In genomic region chr12:58346032-58346632, GRCh38 we compare ENCODE assay signal across 8 cellular contexts.
DNase-seq lines count a peak whose midpoint lies in the region; ATAC-seq, FAIRE-seq and TF ChIP-seq lines count a peak whose summit lies in the region.

No MANE protein-coding gene starts in this region.

- H3K9me3 ChIP-seq in A549: peaks cover 19% of the 10 kb centered on the region; the same call in 2 of the 3 replicates
- no peaks in the 10 kb centered on the region for H3K9me3 ChIP-seq in GM12878 (replicated peaks; ENCODE audit: control insufficient read depth, insufficient read depth, low read length)

- H3K4me1 Mint-ChIP-seq in activated CD4-positive, alpha-beta memory T cell treated with anti-CD3 and anti-CD28 coated beads for 36 hours (ENCODE audit: low read depth): no peaks in the 10 kb centered on the region

- DNase-seq in A549 (ENCODE audit: low read depth in 1 of 2, low spot score in 1 of 2) (peak; percentile 30 to 46), GM12891 (ENCODE audit: insufficient read length, low spot score) (peak; percentile 2), NCI-H345 (lab: John Stamatoyannopoulos, UW) (peak; percentile 66), GM12878 (ENCODE audit: low read depth, low spot score) (no peak), kidney epithelial cell (ENCODE audit: low read depth) (no peak)
- no peak for DNase-seq in activated CD4-positive, alpha-beta memory T cell treated with anti-CD3 and anti-CD28 coated beads for 36 hours

- FAIRE-seq in A549 (lab: Jason Lieb, UNC) (peak; percentile 92), GM12891 (lab: Jason Lieb, UNC) (peak; percentile 23), GM12878 (lab: Jason Lieb, UNC) (peak; percentile 31)

- H2AFZ ChIP-seq in GM12878 (ENCODE audit: control insufficient read depth, low read depth, low read length): no peak overlapping the region

- TF ChIP-seq RAD21 in A549 (conservative IDR thresholded peaks at IDR 0.05 in 1 of 2, IDR thresholded peaks at IDR 0.05 in 1 of 2): peak; percentile 91 to 96
- TF ChIP-seq RAD21 in GM12878 (IDR thresholded peaks at IDR 0.05; ENCODE audit: insufficient read depth, low read depth, low read length): peak; percentile 92

- 33% methylated on average over 7 of the region's 7 CpGs for WGBS in A549 (ENCODE audit: missing lambda C conversion rate)
- WGBS in GM12878 (ENCODE audit: insufficient coverage, insufficient replicate concordance, low lambda C conversion rate, missing lambda C conversion rate): 31% methylated on average over 7 of the region's 7 CpGs

- H3K36me3 ChIP-seq in GM12878 (ENCODE audit: control insufficient read depth in 2 of 2, insufficient read depth in 2 of 2, low read length in 1 of 2) (no peaks in the 10 kb centered on the region), kidney epithelial cell (ENCODE audit: control insufficient read depth, insufficient read depth, low read length) (no peaks in the 10 kb centered on the region)

- POLR2A ChIA-PET in A549 (lab: Yijun Ruan, JAX) (no interaction called here), GM12878 (lab: Charles Lee) (no interaction called here)
- POLR2A ChIA-PET in activated CD4-positive, alpha-beta memory T cell treated with anti-CD3 and anti-CD28 coated beads for 36 hours (lab: Charles Lee): no interaction called here

- SMC1A ChIA-PET in GM12878 (lab: Charles Lee; ENCODE audit: uncharacterized antibody, unreplicated experiment): interaction anchor here (0.6 to 4.7 kb wide), 9 partner anchors 24 to 807 kb away, joined by 3 to 36 read pairs (median 4); no protein-coding TSS in a partner anchor

- H3K79me2 ChIP-seq in GM12878 (ENCODE audit: control insufficient read depth, insufficient read depth, low read length): no peaks in the 10 kb centered on the region

- CTCF ChIA-PET in A549 (lab: Yijun Ruan, JAX): interaction anchor here (0.6 to 1.4 kb wide), 7 partner anchors 9 to 805 kb away, joined by 3 to 5 read pairs (median 3); no protein-coding TSS in a partner anchor
- CTCF ChIA-PET in GM12878 (lab: Yijun Ruan, JAX): interaction anchor here (0.6 to 4.8 kb wide), 11 partner anchors 13 to 819 kb away, joined by 3 to 54 read pairs (median 4); no protein-coding TSS in a partner anchor
- CTCF ChIA-PET in activated CD4-positive, alpha-beta memory T cell treated with anti-CD3 and anti-CD28 coated beads for 36 hours (lab: Charles Lee): interaction anchor here (0.9 to 1.8 kb wide), 5 partner anchors 11 to 176 kb away, joined by 3 to 9 read pairs (median 4); no protein-coding TSS in a partner anchor

- peak overlapping the region; percentile 12 to 41; a peak in 3 of 6 replicates for H3K27ac ChIP-seq in A549
- no peak overlapping the region for H3K27ac ChIP-seq in GM12878 (ENCODE audit: control insufficient read depth, insufficient read depth)

- TF ChIP-seq CTCF in A549 (IDR thresholded peaks at IDR 0.05): peak; percentile 87
- peak; percentile 67 to 69 (median 68); a peak in 5 of 6 replicates for TF ChIP-seq CTCF in GM12878 (IDR thresholded peaks at IDR 0.05 in 2 of 3, conservative IDR thresholded peaks at IDR 0.05 in 1 of 3; ENCODE audit: control insufficient read depth in 2 of 3, extremely low read depth in 1 of 3, insufficient read depth in 1 of 3, low read depth in 3 of 3, low read length in 3 of 3)
- peak; percentile 67 for TF ChIP-seq CTCF in kidney epithelial cell (IDR thresholded peaks at IDR 0.05; ENCODE audit: insufficient read depth, low read length, poor library complexity, severe bottlenecking)

- in situ Hi-C loops in GM12878 (cut with MboI): no loop called here

- no peaks in the 10 kb centered on the region for H4K20me1 ChIP-seq in GM12878 (ENCODE audit: control insufficient read depth, insufficient read depth)

- H3K9ac ChIP-seq in GM12878 (ENCODE audit: control insufficient read depth, insufficient read depth, low read length): no peak overlapping the region

- H3K4me1 ChIP-seq in A549 (peaks cover 9% of the 10 kb centered on the region; the same call in 1 of the 3 replicates), GM12878 (ENCODE audit: control insufficient read depth, insufficient read depth, low read length) (no peaks in the 10 kb centered on the region)

- H3K4me2 ChIP-seq in A549 (no peak overlapping the region), GM12878 (ENCODE audit: control insufficient read depth, insufficient read depth) (no peak overlapping the region)

- peaks cover 11% of the 10 kb centered on the region for H3K27me3 Mint-ChIP-seq in activated CD4-positive, alpha-beta memory T cell treated with anti-CD3 and anti-CD28 coated beads for 36 hours

- RAD21 ChIA-PET in GM12878 (lab: Charles Lee; ENCODE audit: unreplicated experiment): interaction anchor here (2.0 to 3.1 kb wide), 2 partner anchors 26 to 98 kb away, joined by 7 to 22 read pairs; no protein-coding TSS in a partner anchor

- ATAC-seq in A549 (peak; percentile 87 to 88; a peak in 5 of 6 replicates), HG02938 (IDR thresholded peaks at IDR 0.05; ENCODE audit: unreplicated experiment) (peak; percentile 83), GM12878 (peak; percentile 71), HG02970 (IDR thresholded peaks at IDR 0.05; ENCODE audit: low FRiP score, unreplicated experiment) (no peak)

- H3K27me3 ChIP-seq in GM12878 (replicated peaks in 1 of 2; ENCODE audit: control insufficient read depth in 2 of 2, insufficient read depth in 2 of 2, low read length in 1 of 2) (no peaks in the 10 kb centered on the region; a peak in 1 of 4 replicates), kidney epithelial cell (ENCODE audit: control insufficient read depth, insufficient read depth, low read length) (no peaks in the 10 kb centered on the region)

- no peak overlapping the region for H3K4me3 Mint-ChIP-seq in activated CD4-positive, alpha-beta memory T cell treated with anti-CD3 and anti-CD28 coated beads for 36 hours

- H3K36me3 Mint-ChIP-seq in activated CD4-positive, alpha-beta memory T cell treated with anti-CD3 and anti-CD28 coated beads for 36 hours: no peaks in the 10 kb centered on the region

- BruUV-seq in GM12878 (replicated peaks; lab: Mats Ljungman, UMichigan): no TSS peak

- no peaks in the 10 kb centered on the region for H3K9me3 Mint-ChIP-seq in activated CD4-positive, alpha-beta memory T cell treated with anti-CD3 and anti-CD28 coated beads for 36 hours

- intact Hi-C loops in GM12878 (cut with micrococcal nuclease; ENCODE audit: unreplicated experiment): loop anchor here (1.0 to 10.0 kb wide), 4 partner anchors 97 to 804 kb away; no protein-coding TSS in a partner anchor
- intact Hi-C loops in activated CD4-positive, alpha-beta memory T cell treated with anti-CD3 and anti-CD28 coated beads for 36 hours (cut with micrococcal nuclease): loop anchor here (1.0 kb wide), 1 partner anchor 97 kb away; no protein-coding TSS in a partner anchor

- TF ChIP-seq POLR2A in A549 (IDR thresholded peaks at IDR 0.05; ENCODE audit: low read length): no peak
- TF ChIP-seq POLR2A in GM12891 (IDR thresholded peaks at IDR 0.05; ENCODE audit: low read depth, low read length): no peak
- no peak for TF ChIP-seq POLR2A in GM12878 (IDR thresholded peaks at IDR 0.05; ENCODE audit: low read depth, low read length)

- H3K4me3 ChIP-seq in A549 (no peak overlapping the region), GM12878 (no peak overlapping the region), kidney epithelial cell (ENCODE audit: low read depth, low read length) (no peak overlapping the region)

- TF ChIP-seq EP300 in A549 (IDR thresholded peaks at IDR 0.05) (no peak), GM12878 (IDR thresholded peaks at IDR 0.05; ENCODE audit: borderline replicate concordance in 1 of 2, control insufficient read depth in 1 of 2, low read depth in 2 of 2, low read length in 2 of 2) (no peak)

- H3K27ac Mint-ChIP-seq in activated CD4-positive, alpha-beta memory T cell treated with anti-CD3 and anti-CD28 coated beads for 36 hours: no peak overlapping the region

TF ChIP-seq in GM12891, 5 proteins besides CTCF, POLR2A, EP300 and RAD21:
- TF ChIP-seq TAF1 (IDR thresholded peaks at IDR 0.05; ENCODE audit: low read depth, low read length): no peak
- TF ChIP-seq POU2F2 (IDR thresholded peaks at IDR 0.05; ENCODE audit: low read depth, low read length): no peak
- no peak for TF ChIP-seq SPI1 (IDR thresholded peaks at IDR 0.05; ENCODE audit: low read depth, low read length)
- TF ChIP-seq POLR2AphosphoS5 (IDR thresholded peaks at IDR 0.05; ENCODE audit: low read depth, low read length): no peak
- TF ChIP-seq PAX5 (IDR thresholded peaks at IDR 0.05; ENCODE audit: insufficient read depth, low read length, severe bottlenecking): no peak

TF ChIP-seq in GM12878, 131 proteins besides CTCF, POLR2A, EP300 and RAD21 (continues in another document):
- TF ChIP-seq ESRRA (IDR thresholded peaks at IDR 0.05; ENCODE audit: low read length): no peak
- no peak for TF ChIP-seq BCLAF1 (IDR thresholded peaks at IDR 0.05)
- no peak for TF ChIP-seq HDGF (IDR thresholded peaks at IDR 0.05)

Comparison
In these comparisons a context has a peak if more than half of its experiments do, and no peak if none do; other contexts are left out.
1. DNase-seq: peak in A549 (2 of 2), GM12891 (single experiment) and NCI-H345 (single experiment); none in GM12878 (single experiment), kidney epithelial cell (single experiment) and activated CD4-positive, alpha-beta memory T cell treated with anti-CD3 and anti-CD28 coated beads for 36 hours (single experiment).
2. Of the 24 proteins assayed by ChIP-seq in both GM12878 and A549: peak only in GM12878: none; only in A549: none; in both: CTCF, RAD21 and SMC3; in neither: 21.
3. Peak in every context shown above with its lines, with median percentiles within 50 percentile points of each other: CTCF ChIP-seq.